Comparison of ENCODE assay signal across 1 cellular context in the genomic region with DNA sequence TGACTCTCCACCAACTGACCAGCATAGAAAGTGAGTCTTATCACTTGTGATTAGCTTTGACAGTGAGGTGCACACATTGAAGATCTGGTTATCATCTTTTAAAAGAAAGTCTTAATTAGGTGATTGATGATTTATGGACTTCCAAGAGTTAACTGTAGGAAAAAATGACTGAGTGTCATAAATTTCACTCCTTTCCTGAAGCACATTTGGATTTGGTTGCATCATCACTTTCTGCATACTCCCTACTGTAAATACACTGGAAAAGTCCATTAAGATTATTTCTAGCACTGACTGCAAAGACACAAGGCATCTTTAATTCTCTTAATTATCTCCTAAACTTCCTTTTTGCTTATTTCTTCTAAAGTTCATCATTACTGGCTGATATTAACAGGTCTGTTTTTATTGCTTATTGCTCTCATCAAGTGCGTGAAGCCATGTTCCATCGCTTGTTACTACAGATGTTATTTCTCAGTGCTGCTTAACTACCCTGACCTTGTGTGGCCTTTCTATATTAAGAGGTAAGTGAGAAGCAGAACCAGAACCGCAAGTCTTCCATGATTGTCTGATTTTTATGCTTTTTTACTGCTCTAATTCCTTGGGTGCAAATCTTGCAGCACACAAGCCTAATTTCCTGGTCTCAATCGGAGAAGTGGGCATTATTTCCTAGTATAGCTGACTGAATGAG.
TF ChIP-seq lines count a peak whose summit lies in the region.

No MANE protein-coding gene starts in this region.

TF ChIP-seq in HepG2, 621 proteins besides CTCF, POLR2A, EP300 and RAD21 (continued from another document):
- TF ChIP-seq CEBPB (IDR thresholded peaks at IDR 0.05; ENCODE audit: borderline replicate concordance, low read depth, low read length), result 0 out of 2 replicates have a peak, but pooled peaks have one; percentile 7
